ENCODE assay signal across 5 cellular contexts in the genomic region with DNA sequence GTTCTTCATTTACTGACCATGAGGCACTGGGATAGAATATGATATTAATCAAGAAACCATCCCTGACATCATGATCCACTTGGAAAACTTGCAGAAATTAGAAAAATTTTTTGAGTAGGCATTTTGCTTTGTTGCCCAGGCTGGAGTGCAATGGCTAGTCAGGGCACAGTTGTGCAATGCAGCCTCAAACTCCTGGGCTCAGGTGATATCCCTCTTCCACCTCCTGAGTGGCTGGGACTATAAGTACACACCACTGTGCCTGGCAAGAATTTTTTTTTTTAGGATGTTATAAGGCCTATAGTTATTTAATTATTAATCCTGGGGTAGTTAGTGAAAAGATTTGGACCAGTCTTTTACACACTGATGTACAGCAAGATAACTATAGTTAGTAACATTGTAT.
"Had no signal": no experiment of that assay in that cellular context is flagged by ENCODE, and none has a peak within 500 bp of the region (broad histone marks: within the 10 kb centered on the region; RNA-seq: fewer than 3 reads in every experiment).

No MANE protein-coding gene starts in this region.

- H3K4me3 ChIP-seq: K562 had no signal

- H3K36me3 Mint-ChIP-seq: IgD-negative memory B cell had no signal

- DNase-seq: IMR-90 had no signal

- H3K4me1 Mint-ChIP-seq: IgD-negative memory B cell had no signal

- ATAC-seq: HepG2, K562 had no signal

- H3K4me3 Mint-ChIP-seq: IgD-negative memory B cell had no signal

- H3K27ac ChIP-seq: HL-60 had no signal

- H3K27me3 Mint-ChIP-seq: IgD-negative memory B cell had no signal
